Comparison of ENCODE assay signal across 1 cellular context in genomic region chr6:79078057-79078969, GRCh38.
A peak's percentile ranks its signal among the peaks of the same experiment; 100 is the strongest.
TF ChIP-seq lines count a peak whose summit lies in the region.

TSS of gene PHIP (minus strand) at chr6:79078254. CDS start at chr6:79078068, 186 bp downstream.

TF ChIP-seq in HEK293, 187 proteins besides CTCF, POLR2A, EP300 and RAD21 (continued from another document):
- TF ChIP-seq ZBTB44 (tag by site-specific recombination; IDR thresholded peaks at IDR 0.05), result peak; percentile 96
- TF ChIP-seq ELK4 (IDR thresholded peaks at IDR 0.05; ENCODE audit: borderline replicate concordance, low read depth, low read length), result no peak
- TF ChIP-seq ZNF292 (tag by site-specific recombination; IDR thresholded peaks at IDR 0.05; ENCODE audit: borderline replicate concordance, low read depth), result no peak
- TF ChIP-seq KLF8 (tag by site-specific recombination; IDR thresholded peaks at IDR 0.05), result peak; percentile 98
- TF ChIP-seq ZNF211 (tag by site-specific recombination; IDR thresholded peaks at IDR 0.05; ENCODE audit: low read depth), result no peak
- TF ChIP-seq ZNF768 (tag by site-specific recombination; IDR thresholded peaks at IDR 0.05), result peak; percentile 42; the same call in 1 of the 2 replicates
- TF ChIP-seq ZBTB7A (tag by site-specific recombination; IDR thresholded peaks at IDR 0.05; ENCODE audit: low read depth), result peak; percentile 94
- no peak; the same call in 1 of the 2 replicates for TF ChIP-seq ZNF677 (tag by site-specific recombination; IDR thresholded peaks at IDR 0.05)
- no peak for TF ChIP-seq ZNF274 (IDR thresholded peaks at IDR 0.05; ENCODE audit: low read length)
- no peak for TF ChIP-seq ZNF274 (tag by site-specific recombination; IDR thresholded peaks at IDR 0.05; ENCODE audit: borderline replicate concordance)
- peak; percentile 80 for TF ChIP-seq GLIS1 (tag by site-specific recombination; IDR thresholded peaks at IDR 0.05)
- TF ChIP-seq ZNF785 (tag by site-specific recombination; IDR thresholded peaks at IDR 0.05), result peak; percentile 88; the same call in 1 of the 2 replicates
- peak; percentile 99 for TF ChIP-seq ZSCAN30 (tag by site-specific recombination; IDR thresholded peaks at IDR 0.05)
- no peak for TF ChIP-seq ZNF280C (tag by site-specific recombination; IDR thresholded peaks at IDR 0.05)
- peak; percentile 72; the same call in 1 of the 2 replicates for TF ChIP-seq PBX3 (CRISPR knock-in tag; IDR thresholded peaks at IDR 0.05)
- TF ChIP-seq ZNF791 (tag by site-specific recombination; IDR thresholded peaks at IDR 0.05), result no peak
- TF ChIP-seq ZNF148 (tag by site-specific recombination; IDR thresholded peaks at IDR 0.05; ENCODE audit: borderline replicate concordance), result no peak
- no peak for TF ChIP-seq HOXA7 (CRISPR knock-in tag; IDR thresholded peaks at IDR 0.05; ENCODE audit: borderline replicate concordance)
- TF ChIP-seq ZNF366 (tag by site-specific recombination; conservative IDR thresholded peaks at IDR 0.05), result peak; percentile 59
- TF ChIP-seq SETDB1 (IDR thresholded peaks at IDR 0.05; ENCODE audit: insufficient read length, low read length), result no peak
- peak; percentile 95 for TF ChIP-seq ZBTB20 (tag by site-specific recombination; IDR thresholded peaks at IDR 0.05)
- TF ChIP-seq ZNF777 (tag by site-specific recombination; IDR thresholded peaks at IDR 0.05; ENCODE audit: borderline replicate concordance), result no peak; the same call in 1 of the 2 replicates
- peak; percentile 98 for TF ChIP-seq KLF16 (tag by site-specific recombination; IDR thresholded peaks at IDR 0.05)
- 0 out of 2 replicates have a peak, but pooled peaks have one; percentile 48 for TF ChIP-seq ZNF704 (tag by site-specific recombination; IDR thresholded peaks at IDR 0.05)
- peak; percentile 66; the same call in 1 of the 2 replicates for TF ChIP-seq ZNF362 (tag by site-specific recombination; IDR thresholded peaks at IDR 0.05)
- peak; percentile 87 for TF ChIP-seq ZBTB6 (tag by site-specific recombination; IDR thresholded peaks at IDR 0.05)
- no peak for TF ChIP-seq ZNF830 (tag by site-specific recombination; IDR thresholded peaks at IDR 0.05; ENCODE audit: low read depth)
- no peak for TF ChIP-seq ZNF514 (tag by site-specific recombination; IDR thresholded peaks at IDR 0.05)
- peak; percentile 53; the same call in 1 of the 2 replicates for TF ChIP-seq ZNF549 (tag by site-specific recombination; IDR thresholded peaks at IDR 0.05)
- peak; percentile 56 for TF ChIP-seq WT1 (tag by site-specific recombination; IDR thresholded peaks at IDR 0.05)
- no peak for TF ChIP-seq ZNF645 (tag by site-specific recombination; IDR thresholded peaks at IDR 0.05)
- TF ChIP-seq HOXC10 (CRISPR knock-in tag; IDR thresholded peaks at IDR 0.05), result peak; percentile 90; the same call in 1 of the 2 replicates
- TF ChIP-seq ZSCAN18 (tag by site-specific recombination; IDR thresholded peaks at IDR 0.05), result peak; percentile 97
- no peak; the same call in 1 of the 2 replicates for TF ChIP-seq ZNF658 (tag by site-specific recombination; IDR thresholded peaks at IDR 0.05)
- no peak for TF ChIP-seq ZNF175 (tag by site-specific recombination; IDR thresholded peaks at IDR 0.05)
- TF ChIP-seq PRDM4 (tag by site-specific recombination; IDR thresholded peaks at IDR 0.05), result peak; percentile 51; the same call in 1 of the 2 replicates
- peak; percentile 91 for TF ChIP-seq KLF7 (tag by site-specific recombination; IDR thresholded peaks at IDR 0.05; ENCODE audit: borderline replicate concordance)
- no peak for TF ChIP-seq ZNF138 (tag by site-specific recombination; IDR thresholded peaks at IDR 0.05; ENCODE audit: borderline replicate concordance)
- peak; percentile 94 for TF ChIP-seq SP7 (tag by site-specific recombination; IDR thresholded peaks at IDR 0.05)
- TF ChIP-seq PRDM6 (tag by site-specific recombination; IDR thresholded peaks at IDR 0.05), result peak; percentile 28; the same call in 1 of the 2 replicates
- peak; percentile 80 for TF ChIP-seq ZNF10 (tag by site-specific recombination; IDR thresholded peaks at IDR 0.05)
